9 cellular contexts compared by ENCODE assay signal in the genomic region with DNA sequence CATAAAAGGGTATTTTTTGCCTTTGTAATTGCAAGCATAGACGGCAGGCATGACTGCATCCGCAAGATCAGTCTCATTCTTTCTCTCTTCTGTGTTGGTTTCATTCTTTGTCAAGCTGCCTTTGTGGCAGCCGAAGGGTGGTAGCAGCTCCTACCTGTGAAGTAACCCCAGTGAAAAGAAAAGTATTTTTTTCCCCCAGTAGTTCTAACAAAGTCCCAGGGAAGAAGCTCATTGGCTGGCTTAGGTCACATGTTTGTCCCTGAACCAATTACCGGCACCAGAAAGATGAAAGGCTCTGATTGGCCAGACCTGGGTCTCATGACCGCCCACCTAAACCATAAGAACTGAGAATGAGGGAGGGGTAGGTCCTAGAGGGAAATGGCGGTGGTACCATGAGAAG.
A peak's percentile ranks its signal among the peaks of the same experiment; 100 is the strongest.
DNase-seq lines count a peak whose midpoint lies in the region; ATAC-seq lines count a peak whose summit lies in the region.
"Had no signal": no experiment of that assay in that cellular context is flagged by ENCODE, and none has a peak within 500 bp of the region (broad histone marks: within the 10 kb centered on the region; RNA-seq: fewer than 3 reads in every experiment).

No MANE protein-coding gene starts in this region.

- DNase-seq in activated effector memory CD4-positive, alpha-beta T cell treated with anti-CD3 and anti-CD28 coated beads, Interleukin-2, amount 50 U/mL, for 16 hours = peak; percentile 66
- DNase-seq in activated effector memory CD4-positive, alpha-beta T cell treated with Interleukin-2 at 50 U/mL for 16 hours = no peak
- peak; percentile 34 for DNase-seq in activated naive CD4-positive, alpha-beta T cell treated with anti-CD3 and anti-CD28 coated beads, Interleukin-2, amount 50 U/mL, for 16 hours
- DNase-seq in stimulated activated CD4-positive, alpha-beta T cell treated with anti-CD3 and anti-CD28 coated beads, Interleukin-12 subunit alpha, Interleukin-12 subunit beta, amount 100 ng/mL, for 24 hours (ENCODE audit: low read depth in 2 of 2) = peak; percentile 4 to 27
- peak; percentile 23 for DNase-seq in stimulated activated naive CD8-positive, alpha-beta T cell treated with anti-CD3 and anti-CD28 coated beads, Interleukin-15, Interleukin-2, amounts not matched to agents 100 U/mL and 50 U/mL, for 24 hours
- no peak for DNase-seq in NCI-H1048 (lab: John Stamatoyannopoulos, UW)
- DNase-seq in NCI-H526 (lab: John Stamatoyannopoulos, UW) = no peak
- DNase-seq: NCI-H82 had no signal

- peak; percentile 87 for ATAC-seq in stimulated activated naive CD8-positive, alpha-beta T cell treated with anti-CD3 and anti-CD28 coated beads, Interleukin-15, Interleukin-2, amounts not matched to agents 100 U/mL and 50 U/mL, for 24 hours
- no peak for ATAC-seq in GM19324 (IDR thresholded peaks at IDR 0.05; ENCODE audit: low FRiP score, unreplicated experiment)

Comparison
In these comparisons a context has a peak if more than half of its experiments do, and no peak if none do; other contexts are left out.
1. DNase-seq: peak in activated effector memory CD4-positive, alpha-beta T cell treated with anti-CD3 and anti-CD28 coated beads, Interleukin-2, amount 50 U/mL, for 16 hours (single experiment), activated naive CD4-positive, alpha-beta T cell treated with anti-CD3 and anti-CD28 coated beads, Interleukin-2, amount 50 U/mL, for 16 hours (single experiment), stimulated activated CD4-positive, alpha-beta T cell treated with anti-CD3 and anti-CD28 coated beads, Interleukin-12 subunit alpha, Interleukin-12 subunit beta, amount 100 ng/mL, for 24 hours (2 of 2) and stimulated activated naive CD8-positive, alpha-beta T cell treated with anti-CD3 and anti-CD28 coated beads, Interleukin-15, Interleukin-2, amounts not matched to agents 100 U/mL and 50 U/mL, for 24 hours (single experiment); none in activated effector memory CD4-positive, alpha-beta T cell treated with Interleukin-2 at 50 U/mL for 16 hours (single experiment), NCI-H1048 (single experiment) and NCI-H526 (0 of 2).